7 cellular contexts compared by ENCODE assay signal in the genomic region with DNA sequence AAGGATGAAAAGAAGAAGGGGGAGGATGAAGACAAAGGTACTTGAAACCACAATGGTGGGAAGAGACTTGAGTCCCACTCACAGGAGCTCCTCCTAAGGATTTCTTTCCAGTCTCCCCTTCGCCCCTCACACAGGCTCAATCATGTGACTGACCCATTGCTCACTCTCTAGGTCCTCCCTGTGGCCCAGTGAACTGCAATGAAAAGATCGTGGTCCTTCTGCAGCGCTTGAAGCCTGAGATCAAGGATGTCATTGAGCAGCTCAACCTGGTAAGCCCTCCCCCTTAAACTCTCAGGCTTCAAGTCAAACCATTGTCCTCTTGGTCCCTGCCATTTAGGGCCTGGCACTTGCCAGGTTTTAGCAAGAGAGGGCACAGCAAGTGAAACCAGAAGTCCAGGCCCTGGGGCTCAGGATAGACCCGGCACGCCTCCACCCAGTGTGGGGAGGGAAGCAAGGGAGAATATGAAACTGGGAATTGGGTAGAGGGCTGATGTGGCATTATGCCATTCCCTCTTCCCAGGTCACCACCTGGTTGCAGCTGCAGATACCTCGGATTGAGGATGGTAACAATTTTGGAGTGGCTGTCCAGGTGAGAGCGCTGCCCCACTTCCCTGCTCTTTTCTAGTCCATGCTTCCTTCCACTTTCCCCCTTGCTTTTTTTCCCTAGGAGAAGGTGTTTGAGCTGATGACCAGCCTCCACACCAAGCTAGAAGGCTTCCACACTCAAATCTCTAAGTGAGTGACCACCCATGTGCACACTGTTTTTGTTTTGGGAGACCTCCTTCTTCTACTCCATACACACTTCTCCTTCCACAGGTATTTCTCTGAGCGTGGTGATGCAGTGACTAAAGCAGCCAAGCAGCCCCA. TPM values are rescaled to one million over a fixed set of nuclear protein-coding genes. Genes with fewer than 3 reads are reported as not detected.
DNase-seq lines count a peak whose midpoint lies in the region; ATAC-seq, FAIRE-seq and TF ChIP-seq lines count a peak whose summit lies in the region.
"Had no signal": no experiment of that assay in that cellular context is flagged by ENCODE, and none has a peak within 500 bp of the region (broad histone marks: within the 10 kb centered on the region; RNA-seq: fewer than 3 reads in every experiment).

No MANE protein-coding gene starts in this region.

- no peak for FAIRE-seq in RCC 7860 (lab: Jason Lieb, UNC)

- no peak for ATAC-seq in natural killer cell treated with Interleukin-12 subunit alpha and Interleukin-12 subunit beta and Interleukin-15 and Interleukin-18, amount 100 ng/mL, for 72 hours
- no peak for ATAC-seq in HG03135 (IDR thresholded peaks at IDR 0.05; ENCODE audit: unreplicated experiment)

- DNase-seq in G401 (ENCODE audit: low spot score) (peak; percentile 13), superior temporal gyrus (ENCODE audit: extremely low spot score) (no peak), RCC 7860 (ENCODE audit: low spot score) (no peak)
- no peak for DNase-seq in natural killer cell treated with Interleukin-12 subunit alpha and Interleukin-12 subunit beta and Interleukin-15 and Interleukin-18, amount 100 ng/mL, for 72 hours (ENCODE audit: low spot score)

- peaks cover 20% of the 10 kb centered on the region for H3K79me2 ChIP-seq in SU-DHL-6 (ENCODE audit: insufficient read depth, low read length)

- no peak overlapping the region for H3K4me2 ChIP-seq in SU-DHL-6 (ENCODE audit: low read depth, low read length, poor library complexity, severe bottlenecking)

- H3K36me3 Mint-ChIP-seq in natural killer cell treated with Interleukin-12 subunit alpha and Interleukin-12 subunit beta and Interleukin-15 and Interleukin-18, amount 100 ng/mL, for 72 hours, result peaks cover 14% of the 10 kb centered on the region

- H3K36me3 ChIP-seq in SU-DHL-6 (ENCODE audit: low read length), result no peaks in the 10 kb centered on the region

- no peaks in the 10 kb centered on the region for H3K27me3 Mint-ChIP-seq in natural killer cell treated with Interleukin-12 subunit alpha and Interleukin-12 subunit beta and Interleukin-15 and Interleukin-18, amount 100 ng/mL, for 72 hours

- peaks cover 35% of the 10 kb centered on the region for H3F3A ChIP-seq in SU-DHL-6 (ENCODE audit: insufficient read depth)

- no peaks in the 10 kb centered on the region for H3K9me2 ChIP-seq in SU-DHL-6 (replicated peaks; ENCODE audit: insufficient read depth, low read length)

- peak overlapping the region; percentile 73 for H3K27ac ChIP-seq in SU-DHL-6 (ENCODE audit: low read depth, low read length)

- no peaks in the 10 kb centered on the region for H3K9me3 ChIP-seq in SU-DHL-6 (ENCODE audit: insufficient read depth, low read length)

- no peaks in the 10 kb centered on the region for H3K27me3 ChIP-seq in SU-DHL-6 (ENCODE audit: low read length)

- no peaks in the 10 kb centered on the region for H3K9me3 Mint-ChIP-seq in natural killer cell treated with Interleukin-12 subunit alpha and Interleukin-12 subunit beta and Interleukin-15 and Interleukin-18, amount 100 ng/mL, for 72 hours

- 0 out of 2 replicates have a peak overlapping the region, but pooled peaks have one; percentile 89 for H3K9ac ChIP-seq in SU-DHL-6 (ENCODE audit: low read length)

- peaks cover 39 to 44% of the 10 kb centered on the region in 2 donors for H3K4me1 Mint-ChIP-seq in natural killer cell treated with Interleukin-12 subunit alpha and Interleukin-12 subunit beta and Interleukin-15 and Interleukin-18, amount 100 ng/mL, for 72 hours (ENCODE audit: low read depth in 2 of 2)

- H3K4me3 ChIP-seq in SU-DHL-6 (ENCODE audit: insufficient read depth, low read length, poor library complexity, severe bottlenecking), result no peak overlapping the region

- no peaks in the 10 kb centered on the region for H4K20me1 ChIP-seq in SU-DHL-6 (ENCODE audit: low read depth, low read length)

- no peak overlapping the region for H2AFZ ChIP-seq in SU-DHL-6 (ENCODE audit: low read depth, low read length, severe bottlenecking)

- H3K27ac Mint-ChIP-seq in natural killer cell treated with Interleukin-12 subunit alpha and Interleukin-12 subunit beta and Interleukin-15 and Interleukin-18, amount 100 ng/mL, for 72 hours, result peak overlapping the region; percentile 83 to 90

- peak overlapping the region; percentile 89 for H3K4me3 Mint-ChIP-seq in natural killer cell treated with Interleukin-12 subunit alpha and Interleukin-12 subunit beta and Interleukin-15 and Interleukin-18, amount 100 ng/mL, for 72 hours

- TF ChIP-seq CTCF in SU-DHL-6 (IDR thresholded peaks at IDR 0.05; ENCODE audit: insufficient read depth, low read length, poor library complexity, severe bottlenecking), result no peak

- in situ Hi-C loops in G401 (cut with HindIII; ENCODE audit: low sequenced_read_pairs), result no loop called here

RNA-seq across cellular contexts. Expression of a gene that starts 1.8 kb away (rescaled TPM):
- 57.9 and 58.0 TPM in 2 replicates for total RNA-seq in G401 (2014; rRNA removed; shearing (Covaris generic))
- total RNA-seq in natural killer cell treated with Interleukin-12 subunit alpha and Interleukin-12 subunit beta and Interleukin-15 and Interleukin-18, amount 100 ng/mL, for 72 hours, result 100 to 1,000 TPM; 237 to 406 TPM

RNA-seq across cellular contexts. Expression of a gene that starts 3.6 kb away (rescaled TPM):
- total RNA-seq in G401 (2014; rRNA removed; shearing (Covaris generic)), result 33.6 and 45.0 TPM in 2 replicates
- total RNA-seq in natural killer cell treated with Interleukin-12 subunit alpha and Interleukin-12 subunit beta and Interleukin-15 and Interleukin-18, amount 100 ng/mL, for 72 hours, result 10 to 100 TPM; 28.7 to 37.5 TPM

RNA-seq across cellular contexts. Expression of a gene that starts 7.3 kb away (rescaled TPM):
- total RNA-seq in G401 (2014; rRNA removed; shearing (Covaris generic)), result 0.88 TPM in 1 of 2 replicates, not detected in the other
- 1 to 10 TPM in 1 of 2 donors, under 1 TPM in 1; 0.67 to 1.8 TPM for total RNA-seq in natural killer cell treated with Interleukin-12 subunit alpha and Interleukin-12 subunit beta and Interleukin-15 and Interleukin-18, amount 100 ng/mL, for 72 hours
- total RNA-seq: epithelial cell of proximal tubule had no signal

RNA-seq across cellular contexts. Expression of a gene that starts 8.6 kb away (rescaled TPM):
- 162 and 168 TPM in 2 replicates for total RNA-seq in G401 (2014; rRNA removed; shearing (Covaris generic))
- 100 to 1,000 TPM; 600 to 673 TPM for total RNA-seq in natural killer cell treated with Interleukin-12 subunit alpha and Interleukin-12 subunit beta and Interleukin-15 and Interleukin-18, amount 100 ng/mL, for 72 hours

RNA-seq across cellular contexts. Expression of a gene that starts 9.5 kb away (rescaled TPM):
- 51.9 and 89.7 TPM in 2 replicates for total RNA-seq in G401 (2014; rRNA removed; shearing (Covaris generic))
- 100 to 1,000 TPM; 115 to 170 TPM for total RNA-seq in natural killer cell treated with Interleukin-12 subunit alpha and Interleukin-12 subunit beta and Interleukin-15 and Interleukin-18, amount 100 ng/mL, for 72 hours
